In genomic region chr1:67316180-67316902, GRCh38 we compare ENCODE assay signal across 28 cellular contexts. TPM values are rescaled to one million over a fixed set of nuclear protein-coding genes. Genes with fewer than 3 reads are reported as not detected.
"Had no signal": no experiment of that assay in that cellular context is flagged by ENCODE, and none has a peak within 500 bp of the region (broad histone marks: within the 10 kb centered on the region; RNA-seq: fewer than 3 reads in every experiment).

No MANE protein-coding gene starts in this region.

- H3K4me3 ChIP-seq: heart right ventricle, left ventricle myocardium inferior, mucosa of descending colon, pancreas, prostate gland, testis, transverse colon had no signal

- H3K4me1 Mint-ChIP-seq: activated B cell treated with CpG ODN at 0.5 μM for 24 hours, naive B cell had no signal

- H3K27ac ChIP-seq: heart right ventricle, left ventricle myocardium inferior, pancreas, prostate gland, testis, transverse colon had no signal

- H3K36me3 Mint-ChIP-seq: naive B cell had no signal

- H3K27ac Mint-ChIP-seq: activated B cell treated with CpG ODN at 0.5 μM for 24 hours; activated CD8-positive, alpha-beta T cell treated with anti-CD3 and anti-CD28 coated beads for 36 hours; effector memory CD8-positive, alpha-beta T cell; naive B cell had no signal

- H3K9me3 Mint-ChIP-seq: activated B cell treated with CpG ODN at 0.5 μM for 24 hours; activated CD8-positive, alpha-beta T cell treated with anti-CD3 and anti-CD28 coated beads for 36 hours; effector memory CD8-positive, alpha-beta T cell; T-helper 2 cell treated with Interferon-gamma antibody and Interleukin-4, amounts not matched to agents 5 μg/mL and 100 μg/mL, for 36 hours had no signal

- DNase-seq: activated B cell treated with CpG ODN at 0.5 μM for 24 hours; activated CD4-positive, alpha-beta T cell treated with anti-CD3 and anti-CD28 coated beads, Interleukin-2, amount 50 U/mL, for 1 hour; activated CD8-positive, alpha-beta T cell treated with anti-CD3 and anti-CD28 coated beads for 36 hours; activated effector memory CD4-positive, alpha-beta T cell treated with anti-CD3 and anti-CD28 coated beads, Interleukin-2, amount 50 U/mL, for 16 hours; activated naive CD4-positive, alpha-beta T cell treated with anti-CD3 and anti-CD28 coated beads, Interleukin-2, amount 50 U/mL, for 16 hours; activated T-cell treated with anti-CD3 and anti-CD28 coated beads, Interleukin-2, amount 50 U/mL, for 48 hours; amygdala; caudate nucleus; cortex of kidney; effector memory CD8-positive, alpha-beta T cell; foreskin fibroblast; heart right ventricle; left ventricle myocardium inferior; mucosa of descending colon; naive B cell; pancreas; stimulated activated CD4-positive, alpha-beta T cell treated with anti-CD3 and anti-CD28 coated beads, Interleukin-2, amount 100 ng/mL, for 48 hours; stimulated activated naive CD4-positive, alpha-beta T cell treated with Interleukin-2 at 50 U/mL for 16 hours; T-helper 1 cell; testis; transverse colon had no signal

- H3K9me3 ChIP-seq: heart right ventricle, left ventricle myocardium inferior, mucosa of descending colon, pancreas, prostate gland, testis, transverse colon had no signal

- H3K4me3 Mint-ChIP-seq: activated B cell treated with CpG ODN at 0.5 μM for 24 hours; activated CD8-positive, alpha-beta T cell treated with anti-CD3 and anti-CD28 coated beads for 36 hours; effector memory CD8-positive, alpha-beta T cell; naive B cell; T-helper 2 cell treated with Interferon-gamma antibody and Interleukin-4, amounts not matched to agents 5 μg/mL and 100 μg/mL, for 36 hours had no signal

- H3K4me1 ChIP-seq: pancreas, prostate gland, testis, transverse colon had no signal

- H3K27me3 Mint-ChIP-seq: activated B cell treated with CpG ODN at 0.5 μM for 24 hours; activated CD8-positive, alpha-beta T cell treated with anti-CD3 and anti-CD28 coated beads for 36 hours; effector memory CD8-positive, alpha-beta T cell had no signal

- H3K36me3 ChIP-seq: heart right ventricle, left ventricle myocardium inferior, pancreas, prostate gland, transverse colon had no signal

- H3K27me3 ChIP-seq: pancreas, testis, transverse colon had no signal

- FAIRE-seq: pancreas had no signal

- ATAC-seq: activated CD8-positive, alpha-beta T cell treated with anti-CD3 and anti-CD28 coated beads for 36 hours; effector memory CD8-positive, alpha-beta T cell; esophagus mucosa; mucosa of descending colon; pancreas had no signal

RNA-seq across cellular contexts. Expression of gene IL12RB2, which starts 8.7 kb away (rescaled TPM):
- total RNA-seq: chondrocyte, glomerular endothelial cell, lung microvascular endothelial cell had no signal
- polyA plus RNA-seq: neural cell had no signal
